In genomic region chr4:5120067-5120466, GRCh38 we compare ENCODE assay signal across 35 cellular contexts.
"Had no signal": no experiment of that assay in that cellular context is flagged by ENCODE, and none has a peak within 500 bp of the region (broad histone marks: within the 10 kb centered on the region; RNA-seq: fewer than 3 reads in every experiment).

No MANE protein-coding gene starts in this region.

- H3K4me1 Mint-ChIP-seq: naive thymus-derived CD4-positive, alpha-beta T cell; neural progenitor cell; stimulated activated naive CD8-positive, alpha-beta T cell treated with anti-CD3 and anti-CD28 coated beads, Interleukin-15, amount 100 ng/mL, for 72 hours had no signal

- DNase-seq: colonic mucosa; effector CD8-positive, alpha-beta T cell; endodermal cell; foreskin fibroblast; gastrocnemius medialis; heart left ventricle; left cardiac atrium; left lung; mesenchymal stem cell; mucosa of descending colon; naive thymus-derived CD4-positive, alpha-beta T cell; nucleus accumbens; ovary; posterior cingulate gyrus; psoas muscle; right cardiac atrium; stimulated activated CD4-positive, alpha-beta T cell treated with anti-CD3 and anti-CD28 coated beads, Interleukin-12 subunit alpha, Interleukin-12 subunit beta, amount 100 ng/mL, for 4 hours; stimulated activated CD4-positive, alpha-beta T cell treated with anti-CD3 and anti-CD28 coated beads, Interleukin-1b, Interleukin-23, amount 100 ng/mL, for 48 hours; stimulated activated CD4-positive, alpha-beta T cell treated with anti-CD3 and anti-CD28 coated beads, Interleukin-4, amount 100 ng/mL, for 1 hour; stimulated activated CD8-positive, alpha-beta memory T cell treated with anti-CD3 and anti-CD28 coated beads, Interleukin-4, amount 100 ng/mL, for 48 hours; stimulated activated naive CD4-positive, alpha-beta T cell; stimulated activated naive CD8-positive, alpha-beta T cell treated with anti-CD3 and anti-CD28 coated beads, Interleukin-15, amount 100 ng/mL, for 72 hours; transverse colon; upper lobe of right lung; uterus had no signal

- H3K4me3 ChIP-seq: colonic mucosa, gastrocnemius medialis, heart left ventricle, hepatocyte, left lung, mucosa of descending colon, neural progenitor cell, ovary, psoas muscle, smooth muscle cell, suprapubic skin, transverse colon, upper lobe of right lung, uterus had no signal

- H3K9me3 Mint-ChIP-seq: dendritic cell treated with granulocyte-macrophage colony-stimulating factor and Interleukin-4, amounts not matched to agents 40 ng/mL and 50 ng/mL, for 4 days; endodermal cell; mesothelial cell of epicardium; nephron; neural progenitor cell had no signal

- H2AFZ ChIP-seq: hepatocyte, neural progenitor cell had no signal

- H3K27ac ChIP-seq: colonic mucosa, epithelial cell of prostate, gastrocnemius medialis, heart left ventricle, hepatocyte, left lung, neural progenitor cell, ovary, psoas muscle, suprapubic skin, transverse colon, upper lobe of right lung, uterus had no signal

- H3K9me3 ChIP-seq: colonic mucosa, gastrocnemius medialis, heart left ventricle, left lung, mucosa of descending colon, ovary, psoas muscle, suprapubic skin, transverse colon, upper lobe of right lung, uterus had no signal

- H3K36me3 ChIP-seq: colonic mucosa, gastrocnemius medialis, heart left ventricle, left lung, neural progenitor cell, ovary, suprapubic skin, transverse colon, upper lobe of right lung, uterus had no signal

- ATAC-seq: esophagus mucosa; gastrocnemius medialis; heart left ventricle; left cardiac atrium; left lung; mucosa of descending colon; naive thymus-derived CD4-positive, alpha-beta T cell; psoas muscle; right cardiac atrium; stimulated activated naive CD8-positive, alpha-beta T cell treated with anti-CD3 and anti-CD28 coated beads, Interleukin-15, amount 100 ng/mL, for 72 hours; upper lobe of right lung had no signal

- H3K79me2 ChIP-seq: hepatocyte had no signal

- H3K36me3 Mint-ChIP-seq: mesothelial cell of epicardium, neural progenitor cell had no signal

- H3K27me3 Mint-ChIP-seq: dendritic cell treated with granulocyte-macrophage colony-stimulating factor and Interleukin-4, amounts not matched to agents 40 ng/mL and 50 ng/mL, for 4 days; stimulated activated naive CD8-positive, alpha-beta T cell treated with anti-CD3 and anti-CD28 coated beads, Interleukin-15, amount 100 ng/mL, for 72 hours had no signal

- H3K27me3 ChIP-seq: colonic mucosa, gastrocnemius medialis, hepatocyte, left lung, neural progenitor cell, ovary, suprapubic skin, transverse colon, upper lobe of right lung, uterus had no signal

- H3K4me2 ChIP-seq: hepatocyte, neural progenitor cell, smooth muscle cell had no signal

- H3K4me3 Mint-ChIP-seq: dendritic cell treated with granulocyte-macrophage colony-stimulating factor and Interleukin-4, amounts not matched to agents 40 ng/mL and 50 ng/mL, for 4 days; endodermal cell; mesothelial cell of epicardium; naive thymus-derived CD4-positive, alpha-beta T cell; nephron; neural progenitor cell; stimulated activated naive CD8-positive, alpha-beta T cell treated with anti-CD3 and anti-CD28 coated beads, Interleukin-15, amount 100 ng/mL, for 72 hours had no signal

- H3K27ac Mint-ChIP-seq: dendritic cell treated with granulocyte-macrophage colony-stimulating factor and Interleukin-4, amounts not matched to agents 40 ng/mL and 50 ng/mL, for 4 days; endodermal cell; mesothelial cell of epicardium; naive thymus-derived CD4-positive, alpha-beta T cell; nephron; neural progenitor cell; stimulated activated naive CD8-positive, alpha-beta T cell treated with anti-CD3 and anti-CD28 coated beads, Interleukin-15, amount 100 ng/mL, for 72 hours had no signal

- H3K9ac ChIP-seq: neural progenitor cell had no signal

- H3K4me1 ChIP-seq: colonic mucosa, gastrocnemius medialis, heart left ventricle, left lung, neural progenitor cell, psoas muscle, transverse colon, upper lobe of right lung, uterus had no signal

- FAIRE-seq: islet of Langerhans had no signal
